21 cellular contexts compared by ENCODE assay signal in genomic region chr4:150207871-150208270, GRCh38.
A peak's percentile ranks its signal among the peaks of the same experiment; 100 is the strongest.
DNase-seq lines count a peak whose midpoint lies in the region; ATAC-seq and TF ChIP-seq lines count a peak whose summit lies in the region.
"Had no signal": no experiment of that assay in that cellular context is flagged by ENCODE, and none has a peak within 500 bp of the region (broad histone marks: within the 10 kb centered on the region; RNA-seq: fewer than 3 reads in every experiment).

No MANE protein-coding gene starts in this region.

- no peaks in the 10 kb centered on the region for H3K79me2 ChIP-seq in mesendoderm (ENCODE audit: control insufficient read depth, insufficient read depth, low read length)

- H3K27me3 ChIP-seq in mesendoderm (ENCODE audit: insufficient read depth, low read length, poor library complexity), result no peaks in the 10 kb centered on the region
- H3K27me3 ChIP-seq: MG63, SJSA1 had no signal

- no peak overlapping the region for H3K56ac ChIP-seq in mesendoderm (ENCODE audit: low read length)

- H3K27ac Mint-ChIP-seq in T-helper 17 cell, result peak overlapping the region; percentile 70

- no peak overlapping the region for H2BK5ac ChIP-seq in mesendoderm (ENCODE audit: low read length)

- H3K4me2 ChIP-seq in mesendoderm (ENCODE audit: low read length), result no peak overlapping the region

- H3K79me1 ChIP-seq in mesendoderm (ENCODE audit: low read length), result no peaks in the 10 kb centered on the region

- H2BK120ac ChIP-seq in mesendoderm (ENCODE audit: low read depth, low read length), result no peak overlapping the region

- POLR2A ChIA-PET in RWPE1 (lab: Yijun Ruan, JAX; ENCODE audit: low non-redundant PET), result no interaction called here

- DNase-seq in NCI-H226, result peak; percentile 10
- no peak for DNase-seq in T-helper 17 cell
- no peak for DNase-seq in mesendoderm
- DNase-seq in retinal pigment epithelial cell (ENCODE audit: low read depth), result peak; percentile 34
- DNase-seq in NCI-H1694 (lab: John Stamatoyannopoulos, UW), result no peak
- DNase-seq in RWPE1 (ENCODE audit: low spot score), result no peak
- DNase-seq: C1 segment of cervical spinal cord, DMS 273 treated with DMSO at 0.1 percent for 48 hours, GDM1, GM23248, Karpas-422, MG63, NCI-H1048, NCI-H1436 treated with DMSO at 0.1 percent for 48 hours, NCI-H2029 treated with DMSO at 0.1 percent for 48 hours, NCI-H2171 had no signal

- H3K4me1 Mint-ChIP-seq in T-helper 17 cell, result no peaks in the 10 kb centered on the region

- no peaks in the 10 kb centered on the region for H3K4me1 ChIP-seq in mesendoderm (ENCODE audit: control insufficient read depth, low read depth, low read length)

- WGBS in mesendoderm (ENCODE audit: extremely low coverage, insufficient coverage, low lambda C conversion rate), result no CpG with 5 or more reads among the region's 2 CpGs

- no peak overlapping the region for H3K23ac ChIP-seq in mesendoderm (ENCODE audit: low read length)

- no peak for ATAC-seq in T-helper 17 cell
- no peak for ATAC-seq in HG03442 (IDR thresholded peaks at IDR 0.05; ENCODE audit: unreplicated experiment)
- ATAC-seq: GM12878 had no signal

- no peak overlapping the region for H2BK15ac ChIP-seq in mesendoderm (replicated peaks; ENCODE audit: low read depth)

- H3K4ac ChIP-seq in mesendoderm (ENCODE audit: low read depth, low read length), result no peak overlapping the region

- peak overlapping the region; percentile 71 for H3K18ac ChIP-seq in mesendoderm (ENCODE audit: low read length)

- H3K36me3 ChIP-seq in mesendoderm (ENCODE audit: control insufficient read depth, insufficient read depth, low read length), result no peaks in the 10 kb centered on the region
- H3K36me3 ChIP-seq: HAP-1, MG63, SJSA1 had no signal

- no peak overlapping the region for H3K9ac ChIP-seq in mesendoderm (ENCODE audit: low read length)
- H3K9ac ChIP-seq: GM23248 had no signal

- H4K5ac ChIP-seq in mesendoderm (ENCODE audit: low read length), result no peak overlapping the region

- H3K27ac ChIP-seq in mesendoderm (ENCODE audit: low read depth, low read length) (no peak overlapping the region), RWPE1 (no peak overlapping the region)
- H3K27ac ChIP-seq: GM23248, SJSA1 had no signal

- no peaks in the 10 kb centered on the region for H3K36me3 Mint-ChIP-seq in T-helper 17 cell (ENCODE audit: low read depth)
- H3K36me3 Mint-ChIP-seq: IgD-negative memory B cell had no signal

- no peak overlapping the region for H2AK5ac ChIP-seq in mesendoderm (ENCODE audit: low read length)

- CTCF ChIA-PET in RWPE1 (lab: Yijun Ruan, JAX), result no interaction called here

- H3K4me3 Mint-ChIP-seq in T-helper 17 cell, result no peak overlapping the region
- H3K4me3 Mint-ChIP-seq: IgD-negative memory B cell had no signal

- TF ChIP-seq CTCF in retinal pigment epithelial cell (conservative IDR thresholded peaks at IDR 0.05; ENCODE audit: low read depth, low read length) (no peak), RWPE1 (conservative IDR thresholded peaks at IDR 0.05; ENCODE audit: low read depth) (no peak)

- no peak overlapping the region for H4K8ac ChIP-seq in mesendoderm (ENCODE audit: low read depth, low read length)

- H3K9me3 ChIP-seq in T-helper 17 cell (ENCODE audit: control insufficient read depth, low read length, poor library complexity, severe bottlenecking), result no peaks in the 10 kb centered on the region
- H3K9me3 ChIP-seq: HAP-1, MG63, SJSA1 had no signal

- H3K4me3 ChIP-seq in mesendoderm (ENCODE audit: low read length), result no peak overlapping the region
- H3K4me3 ChIP-seq in retinal pigment epithelial cell (ENCODE audit: low read length), result no peak overlapping the region
- H3K4me3 ChIP-seq: GM12878, GM23248, HAP-1, MG63, SJSA1 had no signal

- peaks cover 48% of the 10 kb centered on the region for H3K27me3 Mint-ChIP-seq in T-helper 17 cell
- H3K27me3 Mint-ChIP-seq: IgD-negative memory B cell had no signal

Comparison
In these comparisons a context has a peak if more than half of its experiments do, and no peak if none do; other contexts are left out.
1. DNase-seq: peak in NCI-H226 (single experiment) and retinal pigment epithelial cell (single experiment); none in T-helper 17 cell (0 of 3), mesendoderm (single experiment), NCI-H1694 (single experiment) and RWPE1 (single experiment).